In genomic region chr13:99868767-99869166, GRCh38 we compare ENCODE assay signal across 31 cellular contexts.
"Had no signal": no experiment of that assay in that cellular context is flagged by ENCODE, and none has a peak within 500 bp of the region (broad histone marks: within the 10 kb centered on the region; RNA-seq: fewer than 3 reads in every experiment).

No MANE protein-coding gene starts in this region.

- H3K4me1 ChIP-seq: left lung, lower lobe of right lung, pancreas, prostate gland, suprapubic skin, tibial artery, upper lobe of right lung had no signal

- H3K27me3 ChIP-seq: left lung, pancreas, suprapubic skin, tibial artery, upper lobe of right lung had no signal

- ATAC-seq: left colon; left lung; lower lobe of right lung; naive thymus-derived CD8-positive, alpha-beta T cell; pancreas; right cardiac atrium; sciatic nerve; stimulated activated effector memory CD8-positive, alpha-beta T cell treated with anti-CD3 and anti-CD28 coated beads, Interleukin-12 subunit alpha, Interleukin-12 subunit beta, amount 100 ng/mL, for 72 hours; upper lobe of right lung had no signal

- DNase-seq: immature natural killer cell; kidney; left colon; left lung; lower lobe of right lung; mammary epithelial cell; mesenchymal stem cell; naive thymus-derived CD8-positive, alpha-beta T cell; nucleus accumbens; pancreas; posterior cingulate gyrus; retina; right cardiac atrium; stimulated activated CD4-positive, alpha-beta T cell treated with anti-CD3 and anti-CD28 coated beads, Interleukin-12 subunit alpha, Interleukin-12 subunit beta, amount 100 ng/mL, for 4 hours; stimulated activated CD4-positive, alpha-beta T cell treated with anti-CD3 and anti-CD28 coated beads, Interleukin-15, amount 100 ng/mL, for 24 hours; stimulated activated CD4-positive, alpha-beta T cell treated with anti-CD3 and anti-CD28 coated beads, Interleukin-2, amount 100 ng/mL, for 24 hours; stimulated activated CD4-positive, alpha-beta T cell treated with anti-CD3 and anti-CD28 coated beads, Interleukin-4, amount 100 ng/mL, for 1 hour; stimulated activated naive CD4-positive, alpha-beta T cell; tibial artery; trophoblast cell; upper lobe of right lung had no signal

- H3K4me1 Mint-ChIP-seq: immature natural killer cell; naive thymus-derived CD8-positive, alpha-beta T cell; nephron; stimulated activated effector memory CD8-positive, alpha-beta T cell treated with anti-CD3 and anti-CD28 coated beads, Interleukin-12 subunit alpha, Interleukin-12 subunit beta, amount 100 ng/mL, for 72 hours had no signal

- H3K27ac Mint-ChIP-seq: immature natural killer cell; naive thymus-derived CD8-positive, alpha-beta T cell; nephron; stimulated activated effector memory CD8-positive, alpha-beta T cell treated with anti-CD3 and anti-CD28 coated beads, Interleukin-12 subunit alpha, Interleukin-12 subunit beta, amount 100 ng/mL, for 72 hours; stimulated activated naive CD8-positive, alpha-beta T cell treated with anti-CD3 and anti-CD28 coated beads, Interleukin-15, Interleukin-2, amounts not matched to agents 100 ng/mL and 50 ng/mL, for 24 hours had no signal

- H3K27ac ChIP-seq: left lung, lower lobe of right lung, pancreas, prostate gland, skin epidermis, suprapubic skin, thoracic aorta, tibial artery, upper lobe of right lung had no signal

- H3K9me3 ChIP-seq: left lung, lower lobe of right lung, pancreas, prostate gland, suprapubic skin, thoracic aorta, tibial artery, upper lobe of right lung had no signal

- FAIRE-seq: pancreas, urothelium cell line had no signal

- H3K9me3 Mint-ChIP-seq: immature natural killer cell; naive thymus-derived CD8-positive, alpha-beta T cell; nephron; neural crest cell; stimulated activated effector memory CD8-positive, alpha-beta T cell treated with anti-CD3 and anti-CD28 coated beads, Interleukin-12 subunit alpha, Interleukin-12 subunit beta, amount 100 ng/mL, for 72 hours; stimulated activated naive CD8-positive, alpha-beta T cell treated with anti-CD3 and anti-CD28 coated beads, Interleukin-15, Interleukin-2, amounts not matched to agents 100 ng/mL and 50 ng/mL, for 24 hours had no signal

- H3K27me3 Mint-ChIP-seq: naive thymus-derived CD8-positive, alpha-beta T cell; stimulated activated naive CD8-positive, alpha-beta T cell treated with anti-CD3 and anti-CD28 coated beads, Interleukin-15, Interleukin-2, amounts not matched to agents 100 ng/mL and 50 ng/mL, for 24 hours had no signal

- H3K36me3 ChIP-seq: left lung, lower lobe of right lung, pancreas, prostate gland, suprapubic skin, thoracic aorta, tibial artery, upper lobe of right lung had no signal

- H3K4me3 ChIP-seq: left lung, lower lobe of right lung, pancreas, prostate gland, skin epidermis, suprapubic skin, thoracic aorta, tibial artery, upper lobe of right lung had no signal

- H3K4me3 Mint-ChIP-seq: immature natural killer cell; naive thymus-derived CD8-positive, alpha-beta T cell; nephron; neural crest cell; stimulated activated effector memory CD8-positive, alpha-beta T cell treated with anti-CD3 and anti-CD28 coated beads, Interleukin-12 subunit alpha, Interleukin-12 subunit beta, amount 100 ng/mL, for 72 hours; stimulated activated naive CD8-positive, alpha-beta T cell treated with anti-CD3 and anti-CD28 coated beads, Interleukin-15, Interleukin-2, amounts not matched to agents 100 ng/mL and 50 ng/mL, for 24 hours had no signal

- H3K36me3 Mint-ChIP-seq: stimulated activated effector memory CD8-positive, alpha-beta T cell treated with anti-CD3 and anti-CD28 coated beads, Interleukin-12 subunit alpha, Interleukin-12 subunit beta, amount 100 ng/mL, for 72 hours had no signal
